In the genomic region with DNA sequence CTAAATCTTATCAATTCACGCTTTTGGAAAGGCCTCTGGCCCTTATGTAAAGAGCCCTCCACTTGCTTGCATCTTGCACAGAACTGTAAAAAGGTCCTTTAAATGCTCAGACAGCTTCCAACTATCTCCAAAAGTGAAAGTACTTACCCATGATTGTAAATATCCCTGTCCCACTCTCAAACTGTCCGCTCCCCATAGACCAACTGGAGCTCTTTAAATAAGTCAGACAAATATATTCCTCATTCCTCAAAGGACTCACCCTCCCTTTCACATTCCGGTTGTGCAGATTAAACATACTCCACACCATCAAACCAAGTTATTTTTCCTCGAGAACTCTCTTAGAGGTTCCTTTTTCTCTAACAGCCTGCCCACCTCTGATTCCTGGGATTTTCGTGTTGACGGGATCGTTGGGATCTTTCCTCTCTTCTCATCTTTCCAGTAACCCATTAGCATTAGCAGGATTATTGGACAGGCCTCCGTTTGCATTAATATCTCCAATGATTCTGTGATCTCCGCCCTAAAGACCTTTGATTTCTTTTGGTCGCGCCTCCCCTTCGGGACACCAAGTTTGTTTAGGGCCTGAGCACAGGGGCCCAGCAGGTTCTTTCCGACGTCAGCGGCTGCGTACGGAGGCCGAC, we compare ENCODE assay signal across 8 cellular contexts. TPM values are rescaled to one million over a fixed set of nuclear protein-coding genes. Genes with fewer than 3 reads are reported as not detected.
DNase-seq lines count a peak whose midpoint lies in the region; ATAC-seq and TF ChIP-seq lines count a peak whose summit lies in the region.

No MANE protein-coding gene starts in this region.

- H3K27me3 ChIP-seq in HUES6 (ENCODE audit: control insufficient read depth, insufficient read depth, low read length) (peaks cover 4% of the 10 kb centered on the region; the same call in 1 of the 2 replicates), adipocyte (replicated peaks; ENCODE audit: control insufficient read depth, insufficient read depth, low read length) (no peaks in the 10 kb centered on the region), iPS-18a (ENCODE audit: control insufficient read depth, insufficient read depth, low read length) (no peaks in the 10 kb centered on the region), spleen (replicated peaks in 1 of 7) (no peaks in the 10 kb centered on the region)

- DNase-seq in AG09309 (ENCODE audit: low read depth): peak; percentile 10
- peak; percentile 72 for DNase-seq in adipocyte (ENCODE audit: low read depth)
- no peak for DNase-seq in spleen
- no peak for DNase-seq in SKM-1 treated with dmso at 0.1 percent for 144 hours (lab: John Stamatoyannopoulos, UW; ENCODE audit: unreplicated experiment)
- no peak for DNase-seq in activated naive CD4-positive, alpha-beta T cell treated with Interleukin-2 at 50 U/mL for 16 hours

- H3K4me3 ChIP-seq in AG09309 (ENCODE audit: control insufficient read depth, low read depth, low read length) (peak overlapping the region; percentile 97), HUES6 (ENCODE audit: low read depth, low read length) (peak overlapping the region; percentile 95), adipocyte (ENCODE audit: low read length) (peak overlapping the region; percentile 96), iPS-18a (ENCODE audit: low read length) (peak overlapping the region; percentile 84), spleen (peak overlapping the region; percentile 74 to 95 (median 89))

- WGBS in spleen, 5 donors: 2 to 5% (median 3%) methylated on average over 18 of the region's 18 CpGs

- TF ChIP-seq CTCF in AG09309 (IDR thresholded peaks at IDR 0.05; ENCODE audit: control insufficient read depth, insufficient read depth, low read depth, low read length, missing control alignments): no peak
- no peak for TF ChIP-seq CTCF in spleen (IDR thresholded peaks at IDR 0.05 in 8 of 11, conservative IDR thresholded peaks at IDR 0.05 in 3 of 11)

- peaks cover 4% of the 10 kb centered on the region; the same call in 1 of the 2 replicates for H3K4me1 ChIP-seq in HUES6 (ENCODE audit: control insufficient read depth, insufficient read depth, low read length)
- H3K4me1 ChIP-seq in adipocyte (ENCODE audit: control insufficient read depth, insufficient read depth, low read length): peaks cover 25% of the 10 kb centered on the region
- peaks cover 3% of the 10 kb centered on the region for H3K4me1 ChIP-seq in iPS-18a (ENCODE audit: control insufficient read depth, low read depth, low read length)
- H3K4me1 ChIP-seq in spleen: peaks cover 12 to 58% (median 38%) of the 10 kb centered on the region in 6 donors

- H3K9ac ChIP-seq in HUES6 (ENCODE audit: low read length): peak overlapping the region; percentile 90
- peak overlapping the region; percentile 98 for H3K9ac ChIP-seq in adipocyte (ENCODE audit: low read length)
- peak overlapping the region; percentile 89 for H3K9ac ChIP-seq in iPS-18a (ENCODE audit: low read length)

- ATAC-seq in GM19043 (IDR thresholded peaks at IDR 0.05; ENCODE audit: low read depth, unreplicated experiment): peak; percentile 12

- H3K27ac ChIP-seq in HUES6 (ENCODE audit: low read depth, low read length): peak overlapping the region; percentile 59
- H3K27ac ChIP-seq in iPS-18a (ENCODE audit: low read length): peak overlapping the region; percentile 67
- peak overlapping the region; percentile 66 to 95 (median 92) for H3K27ac ChIP-seq in spleen

- intact Hi-C loops in spleen (cut with DNase I; ENCODE audit: low total_unique reads): no loop called here

- H3K9me3 ChIP-seq in HUES6 (ENCODE audit: control insufficient read depth, insufficient read depth, low read depth, low read length) (no peaks in the 10 kb centered on the region), adipocyte (ENCODE audit: control insufficient read depth, low read length) (no peaks in the 10 kb centered on the region), iPS-18a (ENCODE audit: control insufficient read depth, low read depth, low read length) (no peaks in the 10 kb centered on the region), spleen (no peaks in the 10 kb centered on the region)

- no peak for TF ChIP-seq POLR2A in spleen (IDR thresholded peaks at IDR 0.05)

- H3K36me3 ChIP-seq in HUES6 (ENCODE audit: control insufficient read depth, insufficient read depth, low read length) (no peaks in the 10 kb centered on the region), adipocyte (ENCODE audit: control insufficient read depth, insufficient read depth, low read length, severe bottlenecking) (no peaks in the 10 kb centered on the region), iPS-18a (ENCODE audit: control insufficient read depth, low read depth, low read length) (no peaks in the 10 kb centered on the region), spleen (no peaks in the 10 kb centered on the region)

RNA-seq across cellular contexts. Expression of gene GOLGB1, which starts 0.8 kb away (rescaled TPM):
- 10 to 100 TPM; 41.7 to 87.0 (median 62.6) TPM for total RNA-seq in spleen
- polyA plus RNA-seq in spleen: 10 to 100 TPM in 2 of 3 donors, 1 to 10 TPM in 1; 7.2 to 11.0 (median 10.5) TPM

Comparison
In these comparisons a context has a peak if more than half of its experiments do, and no peak if none do; other contexts are left out.
1. DNase-seq: peak in AG09309 (single experiment) and adipocyte (single experiment); none in spleen (single experiment), SKM-1 treated with dmso at 0.1 percent for 144 hours (single experiment) and activated naive CD4-positive, alpha-beta T cell treated with Interleukin-2 at 50 U/mL for 16 hours (single experiment).
2. Peak in every context shown above with its lines, with median percentiles within 50 percentile points of each other: H3K4me3 ChIP-seq, H3K27ac ChIP-seq and H3K9ac ChIP-seq.